ENCODE assay signal across 1 cellular context in genomic region chr11:122745111-122745510, GRCh38.
TF ChIP-seq lines count a peak whose summit lies in the region.

No MANE protein-coding gene starts in this region.

TF ChIP-seq in IMR-90, 13 proteins besides CTCF, POLR2A, EP300 and RAD21:
- TF ChIP-seq CEBPB (IDR thresholded peaks at IDR 0.05; ENCODE audit: low read depth, low read length) (no peak), RCOR1 (IDR thresholded peaks at IDR 0.05; ENCODE audit: insufficient replicate concordance, low read length) (no peak), RFX5 (IDR thresholded peaks at IDR 0.05; ENCODE audit: low read depth, low read length) (no peak), MXI1 (IDR thresholded peaks at IDR 0.05; ENCODE audit: borderline replicate concordance, low read depth, low read length) (no peak), ELK1 (IDR thresholded peaks at IDR 0.05; ENCODE audit: borderline replicate concordance, low read depth, low read length) (no peak), USF2 (IDR thresholded peaks at IDR 0.05; ENCODE audit: low read depth, low read length) (no peak), MAFK (IDR thresholded peaks at IDR 0.05; ENCODE audit: low read depth, low read length) (no peak), BHLHE40 (IDR thresholded peaks at IDR 0.05; ENCODE audit: low read depth, low read length) (no peak), FOS (IDR thresholded peaks at IDR 0.05; ENCODE audit: low read depth, low read length) (no peak), NFE2L2 (IDR thresholded peaks at IDR 0.05; ENCODE audit: low read depth, low read length) (no peak), SMC3 (IDR thresholded peaks at IDR 0.05; ENCODE audit: low read depth, low read length) (no peak), CHD1 (IDR thresholded peaks at IDR 0.05; ENCODE audit: low read depth, low read length) (no peak), MAZ (IDR thresholded peaks at IDR 0.05; ENCODE audit: borderline replicate concordance, low read depth, low read length) (no peak)
